ENCODE assay signal across 21 cellular contexts in genomic region chr13:30757026-30757425, GRCh38. TPM values are rescaled to one million over a fixed set of nuclear protein-coding genes. Genes with fewer than 3 reads are reported as not detected.
DNase-seq lines count a peak whose midpoint lies in the region; ATAC-seq and TF ChIP-seq lines count a peak whose summit lies in the region.
"Had no signal": no experiment of that assay in that cellular context is flagged by ENCODE, and none has a peak within 500 bp of the region (broad histone marks: within the 10 kb centered on the region; RNA-seq: fewer than 3 reads in every experiment).

No MANE protein-coding gene starts in this region.

- no peak overlapping the region for H2AK9ac ChIP-seq in IMR-90 (replicated peaks; ENCODE audit: low read depth, low read length, poor library complexity)

- no peak for TF ChIP-seq POLR2A in IMR-90 (IDR thresholded peaks at IDR 0.05; ENCODE audit: low read depth, low read length)

- H3K36me3 ChIP-seq in IMR-90 (ENCODE audit: control insufficient read depth, insufficient read depth, low read length) (no peaks in the 10 kb centered on the region), mesendoderm (ENCODE audit: control insufficient read depth, insufficient read depth, low read length) (no peaks in the 10 kb centered on the region)
- peaks cover 54% of the 10 kb centered on the region for H3K36me3 ChIP-seq in effector memory CD4-positive, alpha-beta T cell (ENCODE audit: control insufficient read depth, insufficient read depth, low read length)

- no peak overlapping the region for H3K9ac ChIP-seq in IMR-90 (ENCODE audit: low read depth, low read length)
- no peak overlapping the region for H3K9ac ChIP-seq in mesendoderm (ENCODE audit: low read length)
- H3K9ac ChIP-seq: GM23248 had no signal

- H4K20me1 ChIP-seq in IMR-90 (ENCODE audit: insufficient read depth, low read length): no peaks in the 10 kb centered on the region

- H3K56ac ChIP-seq in IMR-90 (ENCODE audit: extremely low read depth, insufficient read depth, low read length) (no peak overlapping the region), mesendoderm (ENCODE audit: low read length) (no peak overlapping the region)

- no peaks in the 10 kb centered on the region for H3K79me2 ChIP-seq in mesendoderm (ENCODE audit: control insufficient read depth, insufficient read depth, low read length)

- ATAC-seq in IMR-90 (ENCODE audit: low read depth) (no peak; the same call in 1 of the 2 replicates), T-helper 17 cell (no peak)

- CTCF ChIA-PET in IMR-90 (lab: Yijun Ruan, JAX): no interaction called here

- H3K4me1 ChIP-seq in IMR-90 (ENCODE audit: control insufficient read depth, insufficient read depth, low read length) (peaks cover 4% of the 10 kb centered on the region; the same call in 1 of the 2 replicates), mesendoderm (ENCODE audit: control insufficient read depth, low read depth, low read length) (peaks cover 2% of the 10 kb centered on the region)
- no peaks in the 10 kb centered on the region for H3K4me1 ChIP-seq in effector memory CD4-positive, alpha-beta T cell (ENCODE audit: control insufficient read depth, insufficient read depth, low read length, poor library complexity, severe bottlenecking)

- dilution Hi-C loops in IMR-90 (cut with HindIII; ENCODE audit: low sequenced_read_pairs, unreplicated experiment): no loop called here

- no peak for TF ChIP-seq CTCF in IMR-90 (conservative IDR thresholded peaks at IDR 0.05; ENCODE audit: low read depth, low read length)

- H3K36me3 Mint-ChIP-seq in T-helper 17 cell (ENCODE audit: low read depth): peaks cover 12% of the 10 kb centered on the region

- DNase-seq in NCI-H1417 (lab: John Stamatoyannopoulos, UW) (peak in 2 of 3 experiments; percentile 2 to 49), NCI-H1417 treated with DMSO at 0.1 percent for 48 hours (lab: John Stamatoyannopoulos, UW) (no peak), IMR-90 (no peak), T-helper 17 cell (no peak), mesendoderm (peak; percentile 91), glomerular visceral epithelial cell (ENCODE audit: extremely low spot score) (no peak)
- no peak for DNase-seq in effector memory CD4-positive, alpha-beta T cell
- DNase-seq in activated naive CD4-positive, alpha-beta T cell treated with Interleukin-2 at 50 U/mL for 16 hours: no peak
- DNase-seq: GM23248, H9, KG1, NCI-H1048, NCI-H146, NCI-H1930, NCI-H2107, NCI-H345, NCI-H510A treated with DMSO at 0.1 percent for 48 hours, NCI-H774 had no signal

- BruUV-seq in IMR-90 (replicated peaks; lab: Mats Ljungman, UMichigan): no TSS peak

- H3K9me3 ChIP-seq in IMR-90 (ENCODE audit: control insufficient read depth, insufficient read depth, low read length) (no peaks in the 10 kb centered on the region), T-helper 17 cell (ENCODE audit: control insufficient read depth, low read length, poor library complexity, severe bottlenecking) (no peaks in the 10 kb centered on the region)
- H3K9me3 ChIP-seq in effector memory CD4-positive, alpha-beta T cell (ENCODE audit: control insufficient read depth, low read length): no peaks in the 10 kb centered on the region

- H4K8ac ChIP-seq in IMR-90 (ENCODE audit: low read depth in 2 of 2, low read length in 2 of 2): no peak overlapping the region
- no peak overlapping the region for H4K8ac ChIP-seq in mesendoderm (ENCODE audit: low read depth, low read length)

- 61% methylated on average over 3 of the region's 7 CpGs; no CpG with 5 or more reads in 1 of the 2 experiments for WGBS in IMR-90 (ENCODE audit: extremely low coverage in 2 of 2, insufficient read length in 1 of 2), 2 experiments
- WGBS in mesendoderm (ENCODE audit: extremely low coverage, insufficient coverage, low lambda C conversion rate): no CpG with 5 or more reads among the region's 7 CpGs

- H2BK15ac ChIP-seq in IMR-90 (ENCODE audit: low read depth, low read length) (no peak overlapping the region), mesendoderm (replicated peaks; ENCODE audit: low read depth) (no peak overlapping the region)

- H3K23ac ChIP-seq in IMR-90 (ENCODE audit: low read depth, low read length): no peak overlapping the region
- H3K23ac ChIP-seq in mesendoderm (ENCODE audit: low read length): no peak overlapping the region

- no peak overlapping the region for H3K14ac ChIP-seq in IMR-90 (replicated peaks; ENCODE audit: low read depth, low read length)

- no peak overlapping the region for H2AFZ ChIP-seq in IMR-90 (replicated peaks; ENCODE audit: low read length, poor library complexity)
- H2AFZ ChIP-seq: GM23248 had no signal

- H3K27ac Mint-ChIP-seq in T-helper 17 cell: peak overlapping the region; percentile 85
- H3K27ac Mint-ChIP-seq: B cell, CD14-positive monocyte, H9 had no signal

- H3K4me3 ChIP-seq in IMR-90 (ENCODE audit: insufficient read depth, low read depth, low read length) (no peak overlapping the region), mesendoderm (ENCODE audit: low read length) (no peak overlapping the region)
- H3K4me3 ChIP-seq in effector memory CD4-positive, alpha-beta T cell (ENCODE audit: insufficient read depth, low read depth, low read length, poor library complexity, severe bottlenecking): no peak overlapping the region
- H3K4me3 ChIP-seq: GM23248 had no signal

- H3K4ac ChIP-seq in IMR-90 (ENCODE audit: low read depth, low read length) (0 out of 2 replicates have a peak overlapping the region, but pooled peaks have one; percentile 4), mesendoderm (ENCODE audit: low read depth, low read length) (no peak overlapping the region)

- H2AK5ac ChIP-seq in IMR-90 (ENCODE audit: low read depth, low read length) (no peak overlapping the region), mesendoderm (ENCODE audit: low read length) (no peak overlapping the region)

- H3K27ac ChIP-seq in IMR-90 (ENCODE audit: insufficient read depth, low read length) (no peak overlapping the region), mesendoderm (ENCODE audit: low read depth, low read length) (no peak overlapping the region)
- H3K27ac ChIP-seq in effector memory CD4-positive, alpha-beta T cell (ENCODE audit: insufficient read depth, low read length, poor library complexity, severe bottlenecking): no peak overlapping the region
- H3K27ac ChIP-seq: 22Rv1, GM23248 had no signal

- H2BK20ac ChIP-seq in IMR-90 (ENCODE audit: low read depth, low read length): no peak overlapping the region

- H4K5ac ChIP-seq in IMR-90 (ENCODE audit: low read depth, low read length) (no peak overlapping the region), mesendoderm (ENCODE audit: low read length) (no peak overlapping the region)

- H4K91ac ChIP-seq in IMR-90 (ENCODE audit: insufficient read depth, low read depth, low read length): no peak overlapping the region

- H2BK5ac ChIP-seq in IMR-90 (ENCODE audit: low read depth, low read length, poor library complexity, severe bottlenecking) (no peak overlapping the region), mesendoderm (ENCODE audit: low read length) (no peak overlapping the region)

- H2BK120ac ChIP-seq in IMR-90 (ENCODE audit: low read depth, low read length): no peak overlapping the region
- H2BK120ac ChIP-seq in mesendoderm (ENCODE audit: low read depth, low read length): no peak overlapping the region

- no peak overlapping the region for H3K4me2 ChIP-seq in IMR-90 (ENCODE audit: low read depth, low read length)
- H3K4me2 ChIP-seq in mesendoderm (ENCODE audit: low read length): no peak overlapping the region

- peaks cover 21% of the 10 kb centered on the region for H3K27me3 ChIP-seq in IMR-90 (ENCODE audit: control insufficient read depth, insufficient read depth, low read length)
- H3K27me3 ChIP-seq in mesendoderm (ENCODE audit: insufficient read depth, low read length, poor library complexity): no peaks in the 10 kb centered on the region
- no peaks in the 10 kb centered on the region for H3K27me3 ChIP-seq in effector memory CD4-positive, alpha-beta T cell (replicated peaks; ENCODE audit: control insufficient read depth, insufficient read depth, low read length, poor library complexity, severe bottlenecking)

- no peak for TF ChIP-seq RAD21 in IMR-90 (IDR thresholded peaks at IDR 0.05; ENCODE audit: low read length)

- in situ Hi-C loops in IMR-90 (cut with MboI; ENCODE audit: low sequenced_read_pairs): no loop called here

- no peak overlapping the region for H3K18ac ChIP-seq in IMR-90 (ENCODE audit: low read depth, low read length)
- no peak overlapping the region for H3K18ac ChIP-seq in mesendoderm (ENCODE audit: low read length)

- peaks cover 18% of the 10 kb centered on the region for H3K4me1 Mint-ChIP-seq in T-helper 17 cell
- H3K4me1 Mint-ChIP-seq: B cell, CD14-positive monocyte had no signal

- 0 out of 2 replicates have a peak, but pooled peaks cover 2% of the 10 kb centered on the region for H3K9me1 ChIP-seq in IMR-90 (ENCODE audit: insufficient read depth, low read length)

- POLR2A ChIA-PET in IMR-90 (lab: Charles Lee; ENCODE audit: unreplicated experiment): no interaction called here

- H3K4me3 Mint-ChIP-seq in T-helper 17 cell: no peak overlapping the region
- H3K4me3 Mint-ChIP-seq: B cell, CD14-positive monocyte, H9 had no signal

- intact Hi-C loops in IMR-90 (cut with micrococcal nuclease): no loop called here

- H3K27me3 Mint-ChIP-seq in T-helper 17 cell: no peaks in the 10 kb centered on the region
- H3K27me3 Mint-ChIP-seq: B cell had no signal

- H3K79me1 ChIP-seq in IMR-90 (ENCODE audit: low read depth in 1 of 2, low read length in 2 of 2): no peaks in the 10 kb centered on the region
- no peaks in the 10 kb centered on the region for H3K79me1 ChIP-seq in mesendoderm (ENCODE audit: low read length)

TF ChIP-seq in IMR-90, 13 proteins besides CTCF, POLR2A, EP300 and RAD21 (continues in another document):
- TF ChIP-seq BHLHE40 (IDR thresholded peaks at IDR 0.05; ENCODE audit: low read depth, low read length): no peak
- no peak for TF ChIP-seq CEBPB (IDR thresholded peaks at IDR 0.05; ENCODE audit: low read depth, low read length)
- TF ChIP-seq MAFK (IDR thresholded peaks at IDR 0.05; ENCODE audit: low read depth, low read length): no peak
- TF ChIP-seq MAZ (IDR thresholded peaks at IDR 0.05; ENCODE audit: borderline replicate concordance, low read depth, low read length): no peak
- TF ChIP-seq CHD1 (IDR thresholded peaks at IDR 0.05; ENCODE audit: low read depth, low read length): no peak
- no peak for TF ChIP-seq FOS (IDR thresholded peaks at IDR 0.05; ENCODE audit: low read depth, low read length)
- TF ChIP-seq NFE2L2 (IDR thresholded peaks at IDR 0.05; ENCODE audit: low read depth, low read length): no peak
- no peak for TF ChIP-seq RCOR1 (IDR thresholded peaks at IDR 0.05; ENCODE audit: insufficient replicate concordance, low read length)
- TF ChIP-seq MXI1 (IDR thresholded peaks at IDR 0.05; ENCODE audit: borderline replicate concordance, low read depth, low read length): no peak

RNA-seq across cellular contexts. Expression of gene ALOX5AP, which starts 21.7 kb away (rescaled TPM):
- total RNA-seq in IMR-90 (2012; rRNA removed): 0.28 TPM in 1 of 2 replicates, not detected in the other
- polyA plus RNA-seq in IMR-90 (2012; rRNA removed): 0.62 and 0.63 TPM in 2 replicates
- 0.30 and 0.45 TPM in 2 replicates for polyA plus RNA-seq in IMR-90 (2012; cell fraction: cytosol; rRNA removed)
- 0.53 TPM in 1 of 2 replicates, not detected in the other for polyA plus RNA-seq in IMR-90 (2012; cell fraction: nucleus; rRNA removed; ENCODE audit: low replicate concordance)
- 10 to 100 TPM; 58.4 to 68.4 TPM for total RNA-seq in T-helper 17 cell
- not detected for polyA plus RNA-seq in mesendoderm (2013, experiment 1 of 2)
- not detected for polyA plus RNA-seq in mesendoderm (2013, experiment 2 of 2)
- total RNA-seq: GM23248, H9 had no signal

Comparison
In these comparisons a context has a peak if more than half of its experiments do, and no peak if none do; other contexts are left out.
1. DNase-seq: peak in NCI-H1417 (2 of 3) and mesendoderm (single experiment); none in NCI-H1417 treated with DMSO at 0.1 percent for 48 hours (single experiment), IMR-90 (single experiment), T-helper 17 cell (0 of 3), effector memory CD4-positive, alpha-beta T cell (0 of 3), glomerular visceral epithelial cell (single experiment) and activated naive CD4-positive, alpha-beta T cell treated with Interleukin-2 at 50 U/mL for 16 hours (single experiment).
2. RNA of gene ALOX5AP, which starts 21.7 kb away (total RNA-seq): 58.4 to 68.4 TPM in T-helper 17 cell; 0.28 TPM in IMR-90; every median in the first group is over 10 times any median in the second.